Comparison of ENCODE assay signal across 8 cellular contexts in genomic region chr1:31715097-31715872, GRCh38. TPM values are rescaled to one million over a fixed set of nuclear protein-coding genes. Genes with fewer than 3 reads are reported as not detected.
DNase-seq lines count a peak whose midpoint lies in the region; ATAC-seq, FAIRE-seq and TF ChIP-seq lines count a peak whose summit lies in the region.

No MANE protein-coding gene starts in this region.

- H3K36me3 ChIP-seq in colonic mucosa = no peaks in the 10 kb centered on the region
- H3K36me3 ChIP-seq in kidney epithelial cell (ENCODE audit: control insufficient read depth, insufficient read depth, low read length) = no peaks in the 10 kb centered on the region
- H3K36me3 ChIP-seq in small intestine (ENCODE audit: control insufficient read depth in 2 of 2, insufficient read depth in 2 of 2, low read length in 2 of 2) = no peaks in the 10 kb centered on the region

- no peak for FAIRE-seq in small intestine (lab: Jason Lieb, UNC)

- H3K27me3 ChIP-seq in colonic mucosa (no peaks in the 10 kb centered on the region), kidney epithelial cell (ENCODE audit: control insufficient read depth, insufficient read depth, low read length) (peaks cover 3% of the 10 kb centered on the region), small intestine (ENCODE audit: control insufficient read depth in 2 of 2, insufficient read depth in 2 of 2, low read length in 2 of 2) (peaks cover 0 to 3% of the 10 kb centered on the region in 2 donors)

- peak overlapping the region; percentile 39 to 51 for H3K9ac ChIP-seq in colonic mucosa (ENCODE audit: low read depth in 2 of 2, low read length in 2 of 2)

- H3K4me1 ChIP-seq in colonic mucosa (peaks cover 11% of the 10 kb centered on the region), small intestine (ENCODE audit: control insufficient read depth in 2 of 2, insufficient read depth in 1 of 2, low read depth in 1 of 2, low read length in 1 of 2) (no peaks in the 10 kb centered on the region)

- no peak for ATAC-seq in HG03280 (IDR thresholded peaks at IDR 0.05; ENCODE audit: unreplicated experiment)
- ATAC-seq in HG02884 (IDR thresholded peaks at IDR 0.05; ENCODE audit: unreplicated experiment) = no peak

- peaks cover 70% of the 10 kb centered on the region for H3K27me3 Mint-ChIP-seq in T-helper 1 cell treated with Interleukin-12 subunit alpha and Interleukin-12 subunit beta and Interleukin-4 antibody, amounts not matched to agents 30 μg/mL and 1 μg/mL, for 36 hours (ENCODE audit: low read depth)

- WGBS in small intestine, 3 donors = 1 to 2% (median 2%) methylated on average over 40 to 43 of the region's 43 CpGs

- no peaks in the 10 kb centered on the region for H3K36me3 Mint-ChIP-seq in T-helper 1 cell treated with Interleukin-12 subunit alpha and Interleukin-12 subunit beta and Interleukin-4 antibody, amounts not matched to agents 30 μg/mL and 1 μg/mL, for 36 hours (ENCODE audit: low read depth)

- H3K4me1 Mint-ChIP-seq in T-helper 1 cell treated with Interleukin-12 subunit alpha and Interleukin-12 subunit beta and Interleukin-4 antibody, amounts not matched to agents 30 μg/mL and 1 μg/mL, for 36 hours (ENCODE audit: low read depth) = peaks cover 9% of the 10 kb centered on the region

- H3K4me3 Mint-ChIP-seq in T-helper 1 cell treated with Interleukin-12 subunit alpha and Interleukin-12 subunit beta and Interleukin-4 antibody, amounts not matched to agents 30 μg/mL and 1 μg/mL, for 36 hours = peak overlapping the region; percentile 19

- no peaks in the 10 kb centered on the region for H3K9me3 Mint-ChIP-seq in T-helper 1 cell treated with Interleukin-12 subunit alpha and Interleukin-12 subunit beta and Interleukin-4 antibody, amounts not matched to agents 30 μg/mL and 1 μg/mL, for 36 hours

- intact Hi-C loops in colonic mucosa (cut with DNase I) = loop anchor here (10.0 kb wide), 1 partner anchor 70 kb away; no protein-coding TSS in a partner anchor

- H3K27ac Mint-ChIP-seq in T-helper 1 cell treated with Interleukin-12 subunit alpha and Interleukin-12 subunit beta and Interleukin-4 antibody, amounts not matched to agents 30 μg/mL and 1 μg/mL, for 36 hours = no peak overlapping the region

- peak overlapping the region; percentile 89 for H3K27ac ChIP-seq in colonic mucosa
- peak overlapping the region; percentile 88 to 93 for H3K27ac ChIP-seq in small intestine (ENCODE audit: low read depth in 1 of 2, low read length in 1 of 2)

- peak overlapping the region; percentile 31 for H3K4me3 ChIP-seq in colonic mucosa
- H3K4me3 ChIP-seq in kidney epithelial cell (ENCODE audit: low read depth, low read length) = peak overlapping the region; percentile 15
- peak overlapping the region in 1 of 2 donors; percentile 49 for H3K4me3 ChIP-seq in small intestine (ENCODE audit: low read depth in 1 of 2, low read length in 2 of 2)

- DNase-seq in GM04503 (ENCODE audit: low read depth) (peak; percentile 74), HuH-7.5 (ENCODE audit: low spot score) (peak; percentile 88), colonic mucosa (peak; percentile 97), kidney epithelial cell (ENCODE audit: low read depth) (no peak), small intestine (peak; percentile 95)

- TF ChIP-seq CTCF in colonic mucosa (IDR thresholded peaks at IDR 0.05) = peak; percentile 86
- peak; percentile 91 for TF ChIP-seq CTCF in kidney epithelial cell (IDR thresholded peaks at IDR 0.05; ENCODE audit: insufficient read depth, low read length, poor library complexity, severe bottlenecking)

- H3K9me3 ChIP-seq in colonic mucosa (no peaks in the 10 kb centered on the region), small intestine (ENCODE audit: control insufficient read depth, low read depth) (no peaks in the 10 kb centered on the region)

RNA-seq across cellular contexts. Expression of gene COL16A1, which starts 11.5 kb away (rescaled TPM):
- total RNA-seq in colonic mucosa (10 to 100 TPM in 1 of 2 donors, 1 to 10 TPM in 1; 9.0 to 15.4 TPM), kidney epithelial cell (9.2 and 10.8 TPM in 2 replicates)
- 10 to 100 TPM; 12.3 to 18.1 (median 15.3) TPM for polyA plus RNA-seq in small intestine

RNA-seq across cellular contexts. Expression of gene ADGRB2, which starts 48.9 kb away (rescaled TPM):
- total RNA-seq in colonic mucosa = 1 to 10 TPM in 1 of 2 donors, under 1 TPM in 1; 0.59 to 1.6 TPM
- 1.5 and 2.6 TPM in 2 replicates for total RNA-seq in kidney epithelial cell
- polyA plus RNA-seq in small intestine = 10 to 100 TPM in 1 of 3 donors, 1 to 10 TPM in 2; 4.8 to 18.3 (median 4.9) TPM
